In genomic region chr10:27099916-27100799, GRCh38 we compare ENCODE assay signal across 1 cellular context.
TF ChIP-seq lines count a peak whose summit lies in the region.

Gene ANKRD26, minus strand, starts transcription at chr10:27100494. Its CDS starts 168 bp downstream, at chr10:27100326.

TF ChIP-seq in HepG2, 621 proteins besides CTCF, POLR2A, EP300 and RAD21 (continued from another document and continues in another):
- TF ChIP-seq HNF1A (IDR thresholded peaks at IDR 0.05; ENCODE audit: low read depth) (no peak), HNF1A (CRISPR knock-in tag; IDR thresholded peaks at IDR 0.05; ENCODE audit: borderline replicate concordance) (no peak; the same call in 1 of the 2 replicates), EED (CRISPR knock-in tag; IDR thresholded peaks at IDR 0.05) (peak; percentile 88; the same call in 1 of the 2 replicates), ZNF136 (CRISPR knock-in tag; IDR thresholded peaks at IDR 0.05; ENCODE audit: low read depth) (no peak; the same call in 1 of the 2 replicates), DPF2 (CRISPR knock-in tag; IDR thresholded peaks at IDR 0.05; ENCODE audit: borderline replicate concordance, low read depth) (no peak), SIX4 (CRISPR knock-in tag; IDR thresholded peaks at IDR 0.05) (no peak; the same call in 1 of the 2 replicates), JUNB (CRISPR knock-in tag; IDR thresholded peaks at IDR 0.05; ENCODE audit: borderline replicate concordance) (no peak), ZNF792 (CRISPR knock-in tag; IDR thresholded peaks at IDR 0.05) (peak; percentile 16; the same call in 1 of the 2 replicates), MXD4 (CRISPR knock-in tag; IDR thresholded peaks at IDR 0.05) (0 out of 2 replicates have a peak, but pooled peaks have one; percentile 17), RFX5 (IDR thresholded peaks at IDR 0.05; ENCODE audit: low read depth, low read length) (no peak), ZNF550 (CRISPR knock-in tag; IDR thresholded peaks at IDR 0.05; ENCODE audit: borderline replicate concordance) (0 out of 2 replicates have a peak, but pooled peaks have one; percentile 50), ZNF30 (CRISPR knock-in tag; IDR thresholded peaks at IDR 0.05) (no peak), E2F1 (CRISPR knock-in tag; IDR thresholded peaks at IDR 0.05) (no peak), TMF1 (CRISPR knock-in tag; IDR thresholded peaks at IDR 0.05; ENCODE audit: low read depth) (no peak), TOE1 (CRISPR knock-in tag; IDR thresholded peaks at IDR 0.05) (no peak), TRIM22 (IDR thresholded peaks at IDR 0.05) (no peak), NFE2 (CRISPR knock-in tag; IDR thresholded peaks at IDR 0.05) (no peak), ZNF652 (CRISPR knock-in tag; IDR thresholded peaks at IDR 0.05; ENCODE audit: borderline replicate concordance, low read depth) (no peak; the same call in 1 of the 2 replicates), GATA4 (IDR thresholded peaks at IDR 0.05; ENCODE audit: borderline replicate concordance, low read depth) (peak; percentile 68; the same call in 1 of the 2 replicates), ZSCAN21 (CRISPR knock-in tag; IDR thresholded peaks at IDR 0.05; ENCODE audit: borderline replicate concordance) (no peak; the same call in 1 of the 2 replicates), MTF1 (CRISPR knock-in tag; IDR thresholded peaks at IDR 0.05) (no peak), ASH2L (IDR thresholded peaks at IDR 0.05; ENCODE audit: insufficient read length, low read depth, low read length) (peak; percentile 95), ZSCAN29 (CRISPR knock-in tag; conservative IDR thresholded peaks at IDR 0.05) (no peak), SIN3A (IDR thresholded peaks at IDR 0.05; ENCODE audit: borderline replicate concordance, low read depth, low read length) (no peak), ZFP90 (CRISPR knock-in tag; IDR thresholded peaks at IDR 0.05; ENCODE audit: borderline replicate concordance) (0 out of 2 replicates have a peak, but pooled peaks have one; percentile 43), ZBTB49 (CRISPR knock-in tag; IDR thresholded peaks at IDR 0.05; ENCODE audit: borderline replicate concordance) (no peak), YY1 (IDR thresholded peaks at IDR 0.05; ENCODE audit: insufficient read depth, insufficient replicate concordance, low read depth, low read length) (peak; percentile 42), MAF1 (CRISPR knock-in tag; IDR thresholded peaks at IDR 0.05; ENCODE audit: borderline replicate concordance) (0 out of 2 replicates have a peak, but pooled peaks have one; percentile 69), ZHX1 (CRISPR knock-in tag; IDR thresholded peaks at IDR 0.05; ENCODE audit: low read depth) (0 out of 2 replicates have a peak, but pooled peaks have one; percentile 13), KMT2B (CRISPR knock-in tag; IDR thresholded peaks at IDR 0.05) (peak; percentile 71; the same call in 1 of the 2 replicates), ZNF720 (CRISPR knock-in tag; IDR thresholded peaks at IDR 0.05) (no peak), ZNF567 (CRISPR knock-in tag; IDR thresholded peaks at IDR 0.05; ENCODE audit: borderline replicate concordance) (0 out of 2 replicates have a peak, but pooled peaks have one; percentile 29), SOX13 (IDR thresholded peaks at IDR 0.05) (no peak), SOX13 (CRISPR knock-in tag; conservative IDR thresholded peaks at IDR 0.05 in 1 of 2, IDR thresholded peaks at IDR 0.05 in 1 of 2) (no peak), NRL (CRISPR knock-in tag; IDR thresholded peaks at IDR 0.05; ENCODE audit: borderline replicate concordance) (peak; percentile 36; the same call in 1 of the 2 replicates), RXRB (CRISPR knock-in tag; IDR thresholded peaks at IDR 0.05; ENCODE audit: borderline replicate concordance) (peak; percentile 42; the same call in 1 of the 2 replicates), ZBTB1 (CRISPR knock-in tag; IDR thresholded peaks at IDR 0.05; ENCODE audit: borderline replicate concordance) (no peak), ZNF317 (CRISPR knock-in tag; IDR thresholded peaks at IDR 0.05) (no peak; the same call in 1 of the 2 replicates), ZZZ3 (CRISPR knock-in tag; IDR thresholded peaks at IDR 0.05; ENCODE audit: borderline replicate concordance) (0 out of 2 replicates have a peak, but pooled peaks have one; percentile 18)
- TF ChIP-seq, protein P1, sequence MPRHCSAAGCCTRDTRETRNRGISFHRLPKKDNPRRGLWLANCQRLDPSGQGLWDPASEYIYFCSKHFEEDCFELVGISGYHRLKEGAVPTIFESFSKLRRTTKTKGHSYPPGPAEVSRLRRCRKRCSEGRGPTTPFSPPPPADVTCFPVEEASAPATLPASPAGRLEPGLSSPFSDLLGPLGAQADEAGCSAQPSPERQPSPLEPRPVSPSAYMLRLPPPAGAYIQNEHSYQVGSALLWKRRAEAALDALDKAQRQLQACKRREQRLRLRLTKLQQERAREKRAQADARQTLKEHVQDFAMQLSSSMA (CRISPR knock-in tag; IDR thresholded peaks at IDR 0.05): 0 out of 2 replicates have a peak, but pooled peaks have one; percentile 44
- TF ChIP-seq, protein P2, sequence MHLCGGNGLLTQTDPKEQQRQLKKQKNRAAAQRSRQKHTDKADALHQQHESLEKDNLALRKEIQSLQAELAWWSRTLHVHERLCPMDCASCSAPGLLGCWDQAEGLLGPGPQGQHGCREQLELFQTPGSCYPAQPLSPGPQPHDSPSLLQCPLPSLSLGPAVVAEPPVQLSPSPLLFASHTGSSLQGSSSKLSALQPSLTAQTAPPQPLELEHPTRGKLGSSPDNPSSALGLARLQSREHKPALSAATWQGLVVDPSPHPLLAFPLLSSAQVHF (CRISPR knock-in tag; IDR thresholded peaks at IDR 0.05): no peak
- TF ChIP-seq, protein P3, sequence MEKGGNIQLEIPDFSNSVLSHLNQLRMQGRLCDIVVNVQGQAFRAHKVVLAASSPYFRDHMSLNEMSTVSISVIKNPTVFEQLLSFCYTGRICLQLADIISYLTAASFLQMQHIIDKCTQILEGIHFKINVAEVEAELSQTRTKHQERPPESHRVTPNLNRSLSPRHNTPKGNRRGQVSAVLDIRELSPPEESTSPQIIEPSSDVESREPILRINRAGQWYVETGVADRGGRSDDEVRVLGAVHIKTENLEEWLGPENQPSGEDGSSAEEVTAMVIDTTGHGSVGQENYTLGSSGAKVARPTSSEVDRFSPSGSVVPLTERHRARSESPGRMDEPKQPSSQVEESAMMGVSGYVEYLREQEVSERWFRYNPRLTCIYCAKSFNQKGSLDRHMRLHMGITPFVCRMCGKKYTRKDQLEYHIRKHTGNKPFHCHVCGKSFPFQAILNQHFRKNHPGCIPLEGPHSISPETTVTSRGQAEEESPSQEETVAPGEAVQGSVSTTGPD (CRISPR knock-in tag; IDR thresholded peaks at IDR 0.05): no peak
- TF ChIP-seq, protein P4, sequence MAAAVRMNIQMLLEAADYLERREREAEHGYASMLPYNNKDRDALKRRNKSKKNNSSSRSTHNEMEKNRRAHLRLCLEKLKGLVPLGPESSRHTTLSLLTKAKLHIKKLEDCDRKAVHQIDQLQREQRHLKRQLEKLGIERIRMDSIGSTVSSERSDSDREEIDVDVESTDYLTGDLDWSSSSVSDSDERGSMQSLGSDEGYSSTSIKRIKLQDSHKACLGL (CRISPR knock-in tag; IDR thresholded peaks at IDR 0.05): no peak
- TF ChIP-seq, protein P5, sequence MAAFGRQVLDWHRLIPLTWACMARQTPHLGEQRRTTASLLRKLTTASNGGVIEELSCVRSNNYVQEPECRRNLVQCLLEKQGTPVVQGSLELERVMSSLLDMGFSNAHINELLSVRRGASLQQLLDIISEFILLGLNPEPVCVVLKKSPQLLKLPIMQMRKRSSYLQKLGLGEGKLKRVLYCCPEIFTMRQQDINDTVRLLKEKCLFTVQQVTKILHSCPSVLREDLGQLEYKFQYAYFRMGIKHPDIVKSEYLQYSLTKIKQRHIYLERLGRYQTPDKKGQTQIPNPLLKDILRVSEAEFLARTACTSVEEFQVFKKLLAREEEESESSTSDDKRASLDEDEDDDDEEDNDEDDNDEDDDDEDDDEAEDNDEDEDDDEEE (CRISPR knock-in tag; IDR thresholded peaks at IDR 0.05): no peak; the same call in 1 of the 2 replicates
